Comparison of ENCODE assay signal across 17 cellular contexts in the genomic region with DNA sequence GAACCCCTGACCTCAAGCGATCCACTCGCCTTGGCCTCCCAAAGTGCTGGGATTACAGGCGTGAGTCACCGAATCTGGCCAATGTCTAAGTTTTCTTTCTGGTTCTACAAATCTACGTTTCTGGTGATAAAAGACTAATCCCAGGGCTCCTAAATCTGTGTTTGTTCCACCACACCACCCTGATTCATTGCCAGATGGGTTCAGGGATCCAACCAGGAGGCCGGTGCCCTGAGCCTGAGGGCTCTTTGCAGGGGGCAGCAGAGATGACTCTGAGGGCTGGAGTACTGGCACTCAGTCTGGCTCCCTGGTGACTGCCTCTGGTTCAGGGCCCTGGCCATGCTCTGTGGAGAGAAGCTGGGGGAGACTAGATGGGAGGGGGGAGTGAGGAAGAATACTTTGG. TPM values are rescaled to one million over a fixed set of nuclear protein-coding genes. Genes with fewer than 3 reads are reported as not detected.
A peak's percentile ranks its signal among the peaks of the same experiment; 100 is the strongest.
DNase-seq lines count a peak whose midpoint lies in the region; ATAC-seq and TF ChIP-seq lines count a peak whose summit lies in the region.
"Had no signal": no experiment of that assay in that cellular context is flagged by ENCODE, and none has a peak within 500 bp of the region (broad histone marks: within the 10 kb centered on the region; RNA-seq: fewer than 3 reads in every experiment).

No MANE protein-coding gene starts in this region.

- no peak overlapping the region for H3K9ac ChIP-seq in neural cell (ENCODE audit: low read length)
- H3K9ac ChIP-seq: BLaER1 had no signal

- peak; percentile 56 for DNase-seq in DMS 273 (lab: John Stamatoyannopoulos, UW; ENCODE audit: unreplicated experiment)
- no peak for DNase-seq in DMS 273 treated with DMSO at 0.1 percent for 48 hours (lab: John Stamatoyannopoulos, UW)
- peak; percentile 75 for DNase-seq in M059J (ENCODE audit: low read depth)
- DNase-seq in amniotic epithelial cell (ENCODE audit: low read depth) = peak; percentile 17
- no peak for DNase-seq in cerebellar cortex (ENCODE audit: low spot score)
- DNase-seq in stimulated activated naive CD8-positive, alpha-beta T cell treated with anti-CD3 and anti-CD28 coated beads, Interleukin-15, Interleukin-2, amounts not matched to agents 100 U/mL and 50 U/mL, for 24 hours = no peak
- no peak for DNase-seq in activated gamma-delta T cell treated with Interleukin-2 at 50 U/mL for 16 hours
- DNase-seq: Caco-2; CD8-positive, alpha-beta memory T cell; EL; GDM1; HCEC 1CT had no signal

- H3K27ac ChIP-seq in neural cell (ENCODE audit: low read length) = peak overlapping the region; percentile 34
- H3K27ac ChIP-seq: 22Rv1, BLaER1, HL-60 had no signal

- H3K27me3 ChIP-seq in neural cell (ENCODE audit: insufficient read depth, low read depth, low read length) = no peaks in the 10 kb centered on the region
- H3K27me3 ChIP-seq: BLaER1 had no signal

- no peaks in the 10 kb centered on the region for H3K9me3 ChIP-seq in neural cell (ENCODE audit: low read length)
- H3K9me3 ChIP-seq: Caco-2 had no signal

- no peak overlapping the region for H3K4me2 ChIP-seq in neural cell (ENCODE audit: low read length)

- H3K36me3 ChIP-seq in neural cell (ENCODE audit: insufficient read depth, low read length) = no peaks in the 10 kb centered on the region
- H3K36me3 ChIP-seq: BLaER1 had no signal

- H3F3A ChIP-seq in neural cell (ENCODE audit: insufficient read depth, low read length, poor library complexity, severe bottlenecking) = no peaks in the 10 kb centered on the region

- no peak for TF ChIP-seq EP300 in neural cell (conservative IDR thresholded peaks at IDR 0.05; ENCODE audit: poor library complexity, severe bottlenecking)

- no peak for TF ChIP-seq RAD21 in neural cell (conservative IDR thresholded peaks at IDR 0.05)

- H3K79me2 ChIP-seq in neural cell (replicated peaks; ENCODE audit: insufficient read depth, low read length) = no peaks in the 10 kb centered on the region

- H2AFZ ChIP-seq in neural cell (ENCODE audit: low read depth, low read length) = no peak overlapping the region

- H4K20me1 ChIP-seq in neural cell (ENCODE audit: insufficient read depth) = no peaks in the 10 kb centered on the region
- H4K20me1 ChIP-seq: BLaER1 had no signal

- TF ChIP-seq CTCF in neural cell (IDR thresholded peaks at IDR 0.05; ENCODE audit: poor library complexity, severe bottlenecking) = no peak

- H3K4me3 ChIP-seq in neural cell (ENCODE audit: low read length) = no peak overlapping the region
- H3K4me3 ChIP-seq: BLaER1 had no signal

- H3K9me2 ChIP-seq in neural cell (ENCODE audit: insufficient read depth, low read length) = no peaks in the 10 kb centered on the region

- ATAC-seq in stimulated activated naive CD8-positive, alpha-beta T cell treated with anti-CD3 and anti-CD28 coated beads, Interleukin-15, Interleukin-2, amounts not matched to agents 100 U/mL and 50 U/mL, for 24 hours = no peak

TF ChIP-seq in neural cell, 6 proteins besides CTCF, POLR2A, EP300 and RAD21:
- TF ChIP-seq MXI1 (conservative IDR thresholded peaks at IDR 0.05; ENCODE audit: poor library complexity, severe bottlenecking) (no peak), TAF1 (IDR thresholded peaks at IDR 0.05; ENCODE audit: low read depth) (no peak)
TF ChIP-seq in neural cell: peak in this region for 0.

RNA-seq across cellular contexts. Expression of a gene that starts 10.5 kb away (rescaled TPM):
- total RNA-seq in M059J (2014; rRNA removed; shearing (Covaris generic)) = not detected in 2 replicates
- polyA plus RNA-seq in neural cell = 0.09 TPM in 1 of 2 replicates, not detected in the other
- polyA minus RNA-seq in neural cell = 0.12 and 0.24 TPM in 2 replicates
- total RNA-seq: CD8-positive, alpha-beta memory T cell; H4 had no signal

Comparison
In these comparisons a context has a peak if more than half of its experiments do, and no peak if none do; other contexts are left out.
1. DNase-seq: peak in DMS 273 (single experiment), M059J (single experiment) and amniotic epithelial cell (single experiment); none in DMS 273 treated with DMSO at 0.1 percent for 48 hours (single experiment), cerebellar cortex (single experiment), stimulated activated naive CD8-positive, alpha-beta T cell treated with anti-CD3 and anti-CD28 coated beads, Interleukin-15, Interleukin-2, amounts not matched to agents 100 U/mL and 50 U/mL, for 24 hours (single experiment) and activated gamma-delta T cell treated with Interleukin-2 at 50 U/mL for 16 hours (single experiment).